10 cellular contexts compared by ENCODE assay signal in genomic region chr5:78279194-78279593, GRCh38.
"Had no signal": no experiment of that assay in that cellular context is flagged by ENCODE, and none has a peak within 500 bp of the region (broad histone marks: within the 10 kb centered on the region; RNA-seq: fewer than 3 reads in every experiment).

No MANE protein-coding gene starts in this region.

- FAIRE-seq: H54 had no signal

- H2AFZ ChIP-seq: GM23248, GM23338 had no signal

- H3K9me3 Mint-ChIP-seq: GM23338, H9, HFFc6 had no signal

- DNase-seq: GM23248, GOT3, H7, H9, HCEC 1CT, HFFc6 had no signal

- H3K4me2 ChIP-seq: GM23338 had no signal

- ATAC-seq: HCT116 had no signal

- H3K9ac ChIP-seq: GM23248 had no signal

- H3K27ac Mint-ChIP-seq: GM23338, H9, HFFc6 had no signal

- H3K36me3 ChIP-seq: HAP-1 had no signal

- H3K9me3 ChIP-seq: HAP-1 had no signal

- H3K4me3 ChIP-seq: GM23248, GM23338, HAP-1 had no signal

- H3K4me3 Mint-ChIP-seq: GM23338, H9, HFFc6 had no signal

- H3K27ac ChIP-seq: GM23248 had no signal
